32 cellular contexts compared by ENCODE assay signal in genomic region chr9:113238202-113238858, GRCh38.
"Had no signal": no experiment of that assay in that cellular context is flagged by ENCODE, and none has a peak within 500 bp of the region (broad histone marks: within the 10 kb centered on the region; RNA-seq: fewer than 3 reads in every experiment).

No MANE protein-coding gene starts in this region.

- H3K27me3 ChIP-seq: adrenal gland, body of pancreas, esophagus squamous epithelium had no signal

- DNase-seq: activated B cell treated with CpG ODN at 0.5 μM for 24 hours; activated CD4-positive, alpha-beta T cell treated with anti-CD3 and anti-CD28 coated beads for 48 hours; activated CD4-positive, alpha-beta T cell treated with anti-CD3 and anti-CD28 coated beads, Interleukin-2, amount 50 U/mL, for 1 hour; activated CD4-positive, alpha-beta T cell treated with anti-CD3 and anti-CD28 coated beads, Interleukin-2, amount 50 U/mL, for 48 hours; activated CD8-positive, alpha-beta memory T cell treated with anti-CD3 and anti-CD28 coated beads for 24 hours; activated CD8-positive, alpha-beta T cell treated with anti-CD3 and anti-CD28 coated beads for 36 hours; activated effector memory CD4-positive, alpha-beta T cell treated with anti-CD3 and anti-CD28 coated beads, Interleukin-2, amount 50 U/mL, for 16 hours; activated naive CD4-positive, alpha-beta T cell; activated naive CD4-positive, alpha-beta T cell treated with anti-CD3 and anti-CD28 coated beads, Interleukin-2, amount 50 U/mL, for 16 hours; activated naive CD8-positive, alpha-beta T cell treated with anti-CD3 and anti-CD28 coated beads for 36 hours; activated naive CD8-positive, alpha-beta T cell treated with anti-CD3 and anti-CD28 coated beads, Interleukin-2, amount 50 U/mL, for 24 hours; activated T-cell treated with anti-CD3 and anti-CD28 coated beads, Interleukin-2, amount 50 U/mL, for 4 hours; adrenal gland; amygdala; aorta; body of pancreas; caudate nucleus; cortex of kidney; effector CD4-positive, alpha-beta T cell; effector memory CD8-positive, alpha-beta T cell; esophagus squamous epithelium; head of caudate nucleus; T-helper 1 cell; T-helper 17 cell; T1000; WERI-Rb-1 had no signal

- H3K9me3 Mint-ChIP-seq: activated B cell treated with CpG ODN at 0.5 μM for 24 hours; activated CD8-positive, alpha-beta T cell treated with anti-CD3 and anti-CD28 coated beads for 36 hours; activated naive CD8-positive, alpha-beta T cell treated with anti-CD3 and anti-CD28 coated beads for 36 hours; activated naive CD8-positive, alpha-beta T cell treated with anti-CD3 and anti-CD28 coated beads, Interleukin-2, amount 50 U/mL, for 24 hours; activated T-cell treated with anti-CD3 and anti-CD28 coated beads, Interleukin-2, amount 50 U/mL, for 4 hours; activated T-helper 2 cell treated with anti-CD3 and anti-CD28 coated beads, Interferon-gamma antibody, Interleukin-2, Interleukin-4, amounts not matched to agents 10 μg/mL and 5 μg/mL and 100 μg/mL, durations not matched to agents 14 hours and 24 hours and 36 hours; effector memory CD8-positive, alpha-beta T cell; T-helper 2 cell treated with Interferon-gamma antibody and Interleukin-4, amounts not matched to agents 5 μg/mL and 100 μg/mL, for 36 hours had no signal

- H3K27me3 Mint-ChIP-seq: activated B cell treated with CpG ODN at 0.5 μM for 24 hours; activated CD8-positive, alpha-beta T cell treated with anti-CD3 and anti-CD28 coated beads for 36 hours; activated naive CD8-positive, alpha-beta T cell treated with anti-CD3 and anti-CD28 coated beads for 36 hours; activated naive CD8-positive, alpha-beta T cell treated with anti-CD3 and anti-CD28 coated beads, Interleukin-2, amount 50 U/mL, for 24 hours; effector memory CD8-positive, alpha-beta T cell; T-helper 17 cell had no signal

- H3K27ac Mint-ChIP-seq: activated B cell treated with CpG ODN at 0.5 μM for 24 hours; activated CD8-positive, alpha-beta T cell treated with anti-CD3 and anti-CD28 coated beads for 36 hours; activated naive CD8-positive, alpha-beta T cell treated with anti-CD3 and anti-CD28 coated beads for 36 hours; activated naive CD8-positive, alpha-beta T cell treated with anti-CD3 and anti-CD28 coated beads, Interleukin-2, amount 50 U/mL, for 24 hours; activated T-helper 2 cell treated with anti-CD3 and anti-CD28 coated beads, Interferon-gamma antibody, Interleukin-2, Interleukin-4, amounts not matched to agents 10 μg/mL and 5 μg/mL and 100 μg/mL, durations not matched to agents 14 hours and 24 hours and 36 hours; effector memory CD8-positive, alpha-beta T cell; T-helper 17 cell; T-helper 2 cell treated with Interferon-gamma antibody and Interleukin-4, amounts not matched to agents 5 μg/mL and 100 μg/mL, for 36 hours had no signal

- ATAC-seq: activated CD4-positive, CD25-positive, alpha-beta regulatory T cell treated with anti-CD3 and anti-CD28 coated beads, Interleukin-2, amount 50 U/mL, for 24 hours; activated CD8-positive, alpha-beta T cell treated with anti-CD3 and anti-CD28 coated beads for 36 hours; activated naive CD8-positive, alpha-beta T cell treated with anti-CD3 and anti-CD28 coated beads, Interleukin-2, amount 50 U/mL, for 24 hours; activated T-cell treated with anti-CD3 and anti-CD28 coated beads, Interleukin-2, amount 50 U/mL, for 4 hours; body of pancreas; effector memory CD8-positive, alpha-beta T cell; T-helper 17 cell had no signal

- H3K4me3 ChIP-seq: adrenal gland, body of pancreas, esophagus squamous epithelium had no signal

- H3K27ac ChIP-seq: adrenal gland, body of pancreas, epithelial cell of prostate, esophagus squamous epithelium, WERI-Rb-1 had no signal

- FAIRE-seq: colon, frontal cortex had no signal

- H3K36me3 ChIP-seq: adrenal gland, esophagus squamous epithelium, WERI-Rb-1 had no signal

- H3K9me3 ChIP-seq: adrenal gland, body of pancreas, esophagus squamous epithelium had no signal

- H3K4me3 Mint-ChIP-seq: activated B cell treated with CpG ODN at 0.5 μM for 24 hours; activated CD8-positive, alpha-beta T cell treated with anti-CD3 and anti-CD28 coated beads for 36 hours; activated naive CD8-positive, alpha-beta T cell treated with anti-CD3 and anti-CD28 coated beads for 36 hours; activated naive CD8-positive, alpha-beta T cell treated with anti-CD3 and anti-CD28 coated beads, Interleukin-2, amount 50 U/mL, for 24 hours; activated T-cell treated with anti-CD3 and anti-CD28 coated beads, Interleukin-2, amount 50 U/mL, for 4 hours; effector memory CD8-positive, alpha-beta T cell; T-helper 17 cell; T-helper 2 cell treated with Interferon-gamma antibody and Interleukin-4, amounts not matched to agents 5 μg/mL and 100 μg/mL, for 36 hours had no signal
